ENCODE assay signal across 8 cellular contexts in genomic region chr12:101829639-101830390, GRCh38. TPM values are rescaled to one million over a fixed set of nuclear protein-coding genes. Genes with fewer than 3 reads are reported as not detected.
DNase-seq lines count a peak whose midpoint lies in the region; TF ChIP-seq lines count a peak whose summit lies in the region.

No MANE protein-coding gene starts in this region.

- WGBS in lower leg skin, 2 donors = 3 to 5% methylated on average over 13 of the region's 13 CpGs

- TF ChIP-seq POLR2A in lower leg skin (IDR thresholded peaks at IDR 0.05) = no peak

- peak overlapping the region; percentile 70 for H3K27ac Mint-ChIP-seq in MCF 10A (ENCODE audit: low read depth, unreplicated experiment)
- H3K27ac Mint-ChIP-seq in type B pancreatic cell = peak overlapping the region; percentile 86

- POLR2A ChIA-PET in MCF 10A (lab: Yijun Ruan, JAX) = interaction anchor here (0.5 to 2.3 kb wide), 16 partner anchors 12 to 422 kb away, joined by 3 to 20 read pairs (median 3); partner anchors contain the start of genes ARL1 and DRAM1

- H3K36me3 Mint-ChIP-seq in MCF 10A (ENCODE audit: insufficient read depth, unreplicated experiment) = no peaks in the 10 kb centered on the region
- H3K36me3 Mint-ChIP-seq in type B pancreatic cell = no peaks in the 10 kb centered on the region

- peak overlapping the region; percentile 91 for H3K4me3 ChIP-seq in lower leg skin (ENCODE audit: low read depth, poor library complexity, severe bottlenecking)

- TSS peak; percentile 46 for BruUV-seq in MCF 10A (replicated peaks; lab: Mats Ljungman, UMichigan)

- intact Hi-C loops in MCF 10A (cut with micrococcal nuclease) = loop anchor here (2.0 kb wide), 2 partner anchors 37 to 415 kb away; no protein-coding TSS in a partner anchor
- intact Hi-C loops in lower leg skin (cut with DNase I; ENCODE audit: low total_unique reads) = loop anchor here (5.0 to 10.0 kb wide), 2 partner anchors 58 to 335 kb away; no protein-coding TSS in a partner anchor

- H3K9me3 Mint-ChIP-seq in MCF 10A (ENCODE audit: unreplicated experiment) (no peaks in the 10 kb centered on the region), type B pancreatic cell (no peaks in the 10 kb centered on the region)

- H3K4me1 Mint-ChIP-seq in MCF 10A (ENCODE audit: insufficient read depth, unreplicated experiment) = peaks cover 14% of the 10 kb centered on the region
- H3K4me1 Mint-ChIP-seq in type B pancreatic cell (ENCODE audit: unreplicated experiment) = peaks cover 16% of the 10 kb centered on the region

- H3K4me3 Mint-ChIP-seq in MCF 10A (ENCODE audit: unreplicated experiment) = peak overlapping the region; percentile 84
- peak overlapping the region; percentile 99 for H3K4me3 Mint-ChIP-seq in type B pancreatic cell

- H3K27me3 Mint-ChIP-seq in MCF 10A (ENCODE audit: insufficient read depth, unreplicated experiment) (no peaks in the 10 kb centered on the region), type B pancreatic cell (no peaks in the 10 kb centered on the region)

- TF ChIP-seq CTCF in MCF 10A (IDR thresholded peaks at IDR 0.05; ENCODE audit: unreplicated experiment) (no peak), lower leg skin (IDR thresholded peaks at IDR 0.05) (no peak), type B pancreatic cell (conservative IDR thresholded peaks at IDR 0.05) (no peak)

- CTCF ChIA-PET in MCF 10A (lab: Yijun Ruan, JAX) = interaction anchor here (0.6 to 6.9 kb wide), 29 partner anchors 8 to 789 kb away, joined by 3 to 71 read pairs (median 5); partner anchors contain the start of gene ARL1

- DNase-seq in NCI-H2227 treated with DMSO at 0.1 percent for 48 hours (lab: John Stamatoyannopoulos, UW) = peak; percentile 31
- no peak for DNase-seq in NCI-H2227 (lab: John Stamatoyannopoulos, UW; ENCODE audit: unreplicated experiment)
- DNase-seq in M059J (ENCODE audit: low read depth) = peak; percentile 11
- peak; percentile 32 for DNase-seq in MCF 10A (ENCODE audit: unreplicated experiment)
- peak in 1 of 2 donors; percentile 23 for DNase-seq in lower leg skin (ENCODE audit: low spot score in 2 of 2)
- DNase-seq in type B pancreatic cell (ENCODE audit: extremely low spot score, unreplicated experiment) = no peak
- DNase-seq in NCI-H1694 treated with DMSO at 0.1 percent for 48 hours (lab: John Stamatoyannopoulos, UW) = no peak
- DNase-seq in amniotic stem cell (lab: John Stamatoyannopoulos, UW) = no peak

RNA-seq across cellular contexts. Expression of gene GNPTAB, which starts 0.9 kb away (rescaled TPM):
- 13.7 and 22.3 TPM in 2 replicates for total RNA-seq in M059J (2014; rRNA removed; shearing (Covaris generic))
- total RNA-seq in MCF 10A (2022) = 11.5 and 14.8 TPM in 2 replicates
- total RNA-seq in lower leg skin = 10 to 100 TPM; 24.3 to 45.9 (median 32.6) TPM
- total RNA-seq in type B pancreatic cell (ENCODE audit: low replicate concordance) = 29.4 and 39.0 TPM in 2 replicates

RNA-seq across cellular contexts. Expression of gene DRAM1, which starts 47.6 kb away (rescaled TPM):
- 22.8 and 25.9 TPM in 2 replicates for total RNA-seq in M059J (2014; rRNA removed; shearing (Covaris generic))
- total RNA-seq in MCF 10A (2022) (8.7 and 10.1 TPM in 2 replicates), lower leg skin (1 to 10 TPM; 4.5 to 8.1 (median 5.9) TPM), type B pancreatic cell (ENCODE audit: low replicate concordance) (12.5 and 20.6 TPM in 2 replicates)

Comparison
In these comparisons a context has a peak if more than half of its experiments do, and no peak if none do; other contexts are left out.
1. DNase-seq: peak in NCI-H2227 treated with DMSO at 0.1 percent for 48 hours (single experiment), M059J (single experiment) and MCF 10A (single experiment); none in NCI-H2227 (single experiment), type B pancreatic cell (single experiment), NCI-H1694 treated with DMSO at 0.1 percent for 48 hours (single experiment) and amniotic stem cell (single experiment).